Comparison of ENCODE assay signal across 1 cellular context in the genomic region with DNA sequence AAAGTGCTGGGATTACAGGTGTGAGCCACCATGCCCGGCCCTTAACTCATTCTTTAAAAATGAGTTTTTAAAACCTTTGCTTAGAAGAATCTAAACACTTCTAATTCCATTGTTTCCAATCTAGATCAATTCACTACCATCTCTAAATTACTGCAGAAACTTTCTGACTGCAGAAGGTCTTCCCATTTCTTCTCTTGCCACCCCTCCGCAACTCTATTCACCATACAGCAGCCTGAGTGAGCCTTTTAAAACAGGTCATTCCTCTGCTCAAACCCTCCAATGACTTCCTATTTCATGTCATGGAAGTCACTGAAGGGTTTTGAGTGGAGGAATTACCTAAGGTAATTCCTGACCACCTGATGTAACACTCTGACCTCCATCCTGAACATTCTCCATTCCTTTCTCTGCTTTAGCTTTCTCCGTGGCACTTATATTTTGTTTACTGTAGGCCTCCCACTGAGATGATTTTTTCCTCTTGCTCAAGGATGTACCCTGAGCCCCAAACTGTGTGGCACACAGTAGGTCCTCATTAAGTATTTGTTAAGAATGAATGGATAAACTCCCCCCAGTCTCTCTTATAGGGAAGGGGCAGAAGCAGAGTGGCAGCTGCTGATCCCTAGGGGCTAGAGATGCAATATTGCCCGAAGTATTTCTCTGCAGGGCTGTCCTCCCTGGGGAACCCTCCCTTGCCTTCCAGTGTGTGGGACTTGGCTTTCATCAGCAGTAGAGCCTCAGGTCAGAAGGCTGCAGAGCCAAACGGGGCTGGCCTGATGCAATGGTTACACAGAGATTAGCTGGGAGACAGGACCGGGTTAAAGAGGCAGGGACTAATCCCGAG.
TF ChIP-seq lines count a peak whose summit lies in the region.

No MANE protein-coding gene starts in this region.

TF ChIP-seq in GM23338, 12 proteins besides CTCF, POLR2A, EP300 and RAD21:
- TF ChIP-seq JUNB (IDR thresholded peaks at IDR 0.05; ENCODE audit: unreplicated experiment) (no peak), NANOG (IDR thresholded peaks at IDR 0.05; ENCODE audit: borderline replicate concordance) (no peak), ZNF114 (CRISPR knock-in tag; IDR thresholded peaks at IDR 0.05) (no peak), EZH2 (IDR thresholded peaks at IDR 0.05; ENCODE audit: low read depth, unreplicated experiment) (no peak), ZNF331 (CRISPR knock-in tag; IDR thresholded peaks at IDR 0.05; ENCODE audit: low read depth) (no peak), POLR2AphosphoS5 (IDR thresholded peaks at IDR 0.05; ENCODE audit: low read depth) (no peak; the same call in 1 of the 2 replicates), STAT1 (IDR thresholded peaks at IDR 0.05; ENCODE audit: unreplicated experiment) (no peak)
- TF ChIP-seq, protein P1, sequence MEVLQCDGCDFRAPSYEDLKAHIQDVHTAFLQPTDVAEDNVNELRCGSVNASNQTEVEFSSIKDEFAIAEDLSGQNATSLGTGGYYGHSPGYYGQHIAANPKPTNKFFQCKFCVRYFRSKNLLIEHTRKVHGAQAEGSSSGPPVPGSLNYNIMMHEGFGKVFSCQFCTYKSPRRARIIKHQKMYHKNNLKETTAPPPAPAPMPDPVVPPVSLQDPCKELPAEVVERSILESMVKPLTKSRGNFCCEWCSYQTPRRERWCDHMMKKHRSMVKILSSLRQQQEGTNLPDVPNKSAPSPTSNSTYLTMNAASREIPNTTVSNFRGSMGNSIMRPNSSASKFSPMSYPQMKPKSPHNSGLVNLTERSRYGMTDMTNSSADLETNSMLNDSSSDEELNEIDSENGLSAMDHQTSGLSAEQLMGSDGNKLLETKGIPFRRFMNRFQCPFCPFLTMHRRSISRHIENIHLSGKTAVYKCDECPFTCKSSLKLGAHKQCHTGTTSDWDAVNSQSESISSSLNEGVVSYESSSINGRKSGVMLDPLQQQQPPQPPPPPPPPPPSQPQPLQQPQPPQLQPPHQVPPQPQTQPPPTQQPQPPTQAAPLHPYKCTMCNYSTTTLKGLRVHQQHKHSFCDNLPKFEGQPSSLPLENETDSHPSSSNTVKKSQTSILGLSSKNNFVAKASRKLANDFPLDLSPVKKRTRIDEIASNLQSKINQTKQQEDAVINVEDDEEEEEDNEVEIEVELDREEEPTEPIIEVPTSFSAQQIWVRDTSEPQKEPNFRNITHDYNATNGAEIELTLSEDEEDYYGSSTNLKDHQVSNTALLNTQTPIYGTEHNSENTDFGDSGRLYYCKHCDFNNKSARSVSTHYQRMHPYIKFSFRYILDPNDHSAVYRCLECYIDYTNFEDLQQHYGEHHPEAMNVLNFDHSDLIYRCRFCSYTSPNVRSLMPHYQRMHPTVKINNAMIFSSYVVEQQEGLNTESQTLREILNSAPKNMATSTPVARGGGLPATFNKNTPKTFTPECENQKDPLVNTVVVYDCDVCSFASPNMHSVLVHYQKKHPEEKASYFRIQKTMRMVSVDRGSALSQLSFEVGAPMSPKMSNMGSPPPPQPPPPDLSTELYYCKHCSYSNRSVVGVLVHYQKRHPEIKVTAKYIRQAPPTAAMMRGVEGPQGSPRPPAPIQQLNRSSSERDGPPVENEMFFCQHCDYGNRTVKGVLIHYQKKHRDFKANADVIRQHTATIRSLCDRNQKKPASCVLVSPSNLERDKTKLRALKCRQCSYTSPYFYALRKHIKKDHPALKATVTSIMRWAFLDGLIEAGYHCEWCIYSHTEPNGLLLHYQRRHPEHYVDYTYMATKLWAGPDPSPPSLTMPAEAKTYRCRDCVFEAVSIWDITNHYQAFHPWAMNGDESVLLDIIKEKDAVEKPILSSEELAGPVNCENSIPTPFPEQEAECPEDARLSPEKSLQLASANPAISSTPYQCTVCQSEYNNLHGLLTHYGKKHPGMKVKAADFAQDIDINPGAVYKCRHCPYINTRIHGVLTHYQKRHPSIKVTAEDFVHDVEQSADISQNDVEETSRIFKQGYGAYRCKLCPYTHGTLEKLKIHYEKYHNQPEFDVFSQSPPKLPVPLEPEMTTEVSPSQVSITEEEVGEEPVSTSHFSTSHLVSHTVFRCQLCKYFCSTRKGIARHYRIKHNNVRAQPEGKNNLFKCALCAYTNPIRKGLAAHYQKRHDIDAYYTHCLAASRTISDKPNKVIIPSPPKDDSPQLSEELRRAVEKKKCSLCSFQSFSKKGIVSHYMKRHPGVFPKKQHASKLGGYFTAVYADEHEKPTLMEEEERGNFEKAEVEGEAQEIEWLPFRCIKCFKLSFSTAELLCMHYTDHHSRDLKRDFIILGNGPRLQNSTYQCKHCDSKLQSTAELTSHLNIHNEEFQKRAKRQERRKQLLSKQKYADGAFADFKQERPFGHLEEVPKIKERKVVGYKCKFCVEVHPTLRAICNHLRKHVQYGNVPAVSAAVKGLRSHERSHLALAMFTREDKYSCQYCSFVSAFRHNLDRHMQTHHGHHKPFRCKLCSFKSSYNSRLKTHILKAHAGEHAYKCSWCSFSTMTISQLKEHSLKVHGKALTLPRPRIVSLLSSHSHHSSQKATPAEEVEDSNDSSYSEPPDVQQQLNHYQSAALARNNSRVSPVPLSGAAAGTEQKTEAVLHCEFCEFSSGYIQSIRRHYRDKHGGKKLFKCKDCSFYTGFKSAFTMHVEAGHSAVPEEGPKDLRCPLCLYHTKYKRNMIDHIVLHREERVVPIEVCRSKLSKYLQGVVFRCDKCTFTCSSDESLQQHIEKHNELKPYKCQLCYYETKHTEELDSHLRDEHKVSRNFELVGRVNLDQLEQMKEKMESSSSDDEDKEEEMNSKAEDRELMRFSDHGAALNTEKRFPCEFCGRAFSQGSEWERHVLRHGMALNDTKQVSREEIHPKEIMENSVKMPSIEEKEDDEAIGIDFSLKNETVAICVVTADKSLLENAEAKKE (CRISPR knock-in tag; IDR thresholded peaks at IDR 0.05), result no peak
- TF ChIP-seq, protein P2, sequence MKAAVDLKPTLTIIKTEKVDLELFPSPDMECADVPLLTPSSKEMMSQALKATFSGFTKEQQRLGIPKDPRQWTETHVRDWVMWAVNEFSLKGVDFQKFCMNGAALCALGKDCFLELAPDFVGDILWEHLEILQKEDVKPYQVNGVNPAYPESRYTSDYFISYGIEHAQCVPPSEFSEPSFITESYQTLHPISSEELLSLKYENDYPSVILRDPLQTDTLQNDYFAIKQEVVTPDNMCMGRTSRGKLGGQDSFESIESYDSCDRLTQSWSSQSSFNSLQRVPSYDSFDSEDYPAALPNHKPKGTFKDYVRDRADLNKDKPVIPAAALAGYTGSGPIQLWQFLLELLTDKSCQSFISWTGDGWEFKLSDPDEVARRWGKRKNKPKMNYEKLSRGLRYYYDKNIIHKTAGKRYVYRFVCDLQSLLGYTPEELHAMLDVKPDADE (IDR thresholded peaks at IDR 0.05), result no peak
- TF ChIP-seq, protein P3, sequence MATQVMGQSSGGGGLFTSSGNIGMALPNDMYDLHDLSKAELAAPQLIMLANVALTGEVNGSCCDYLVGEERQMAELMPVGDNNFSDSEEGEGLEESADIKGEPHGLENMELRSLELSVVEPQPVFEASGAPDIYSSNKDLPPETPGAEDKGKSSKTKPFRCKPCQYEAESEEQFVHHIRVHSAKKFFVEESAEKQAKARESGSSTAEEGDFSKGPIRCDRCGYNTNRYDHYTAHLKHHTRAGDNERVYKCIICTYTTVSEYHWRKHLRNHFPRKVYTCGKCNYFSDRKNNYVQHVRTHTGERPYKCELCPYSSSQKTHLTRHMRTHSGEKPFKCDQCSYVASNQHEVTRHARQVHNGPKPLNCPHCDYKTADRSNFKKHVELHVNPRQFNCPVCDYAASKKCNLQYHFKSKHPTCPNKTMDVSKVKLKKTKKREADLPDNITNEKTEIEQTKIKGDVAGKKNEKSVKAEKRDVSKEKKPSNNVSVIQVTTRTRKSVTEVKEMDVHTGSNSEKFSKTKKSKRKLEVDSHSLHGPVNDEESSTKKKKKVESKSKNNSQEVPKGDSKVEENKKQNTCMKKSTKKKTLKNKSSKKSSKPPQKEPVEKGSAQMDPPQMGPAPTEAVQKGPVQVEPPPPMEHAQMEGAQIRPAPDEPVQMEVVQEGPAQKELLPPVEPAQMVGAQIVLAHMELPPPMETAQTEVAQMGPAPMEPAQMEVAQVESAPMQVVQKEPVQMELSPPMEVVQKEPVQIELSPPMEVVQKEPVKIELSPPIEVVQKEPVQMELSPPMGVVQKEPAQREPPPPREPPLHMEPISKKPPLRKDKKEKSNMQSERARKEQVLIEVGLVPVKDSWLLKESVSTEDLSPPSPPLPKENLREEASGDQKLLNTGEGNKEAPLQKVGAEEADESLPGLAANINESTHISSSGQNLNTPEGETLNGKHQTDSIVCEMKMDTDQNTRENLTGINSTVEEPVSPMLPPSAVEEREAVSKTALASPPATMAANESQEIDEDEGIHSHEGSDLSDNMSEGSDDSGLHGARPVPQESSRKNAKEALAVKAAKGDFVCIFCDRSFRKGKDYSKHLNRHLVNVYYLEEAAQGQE (IDR thresholded peaks at IDR 0.05; ENCODE audit: unreplicated experiment), result no peak
